In the genomic region with DNA sequence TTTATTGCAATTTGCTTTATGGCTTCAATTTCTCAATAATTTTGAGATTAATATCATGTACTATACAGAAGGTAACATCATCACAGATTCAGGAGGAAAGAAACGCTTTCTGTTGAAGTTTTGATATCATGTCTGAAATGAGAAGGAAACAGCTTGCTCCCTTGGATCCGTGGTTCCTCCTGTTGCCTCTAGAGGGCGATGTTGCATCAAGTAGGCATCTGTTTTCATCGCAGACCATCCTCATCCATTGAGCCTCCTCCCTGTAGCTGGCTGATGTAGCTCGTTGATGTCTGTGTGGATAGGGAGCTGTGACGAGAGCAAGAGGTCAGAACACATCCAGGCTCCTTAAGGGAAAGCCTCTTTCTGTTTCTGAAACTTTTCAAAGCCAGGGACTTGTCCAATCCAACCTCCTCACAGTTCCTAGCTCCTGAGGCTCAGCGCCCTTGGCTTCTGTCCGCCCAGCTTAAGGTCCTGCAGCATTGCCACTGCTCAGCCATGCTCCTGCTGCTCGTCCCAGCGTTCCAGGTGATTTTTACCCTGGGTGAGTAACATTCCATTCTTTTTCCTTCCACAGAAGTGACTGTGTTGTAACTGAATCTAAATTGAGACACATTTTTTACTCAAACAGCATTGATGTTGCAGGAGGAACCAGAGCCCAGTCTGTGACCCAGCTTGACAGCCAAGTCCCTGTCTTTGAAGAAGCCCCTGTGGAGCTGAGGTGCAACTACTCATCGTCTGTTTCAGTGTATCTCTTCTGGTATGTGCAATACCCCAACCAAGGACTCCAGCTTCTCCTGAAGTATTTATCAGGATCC, we compare ENCODE assay signal across 8 cellular contexts.
DNase-seq lines count a peak whose midpoint lies in the region; ATAC-seq, FAIRE-seq and TF ChIP-seq lines count a peak whose summit lies in the region.

No MANE protein-coding gene starts in this region.

- H3K9me3 Mint-ChIP-seq in stimulated activated naive CD8-positive, alpha-beta T cell treated with anti-CD3 and anti-CD28 coated beads, Interleukin-15, amount 100 ng/mL, for 72 hours: no peaks in the 10 kb centered on the region

- peak in 1 of 2 experiments; percentile 30; a peak in 1 of 4 replicates for TF ChIP-seq RAD21 in K562 (CRISPR knock-in tag; conservative IDR thresholded peaks at IDR 0.05 in 1 of 2, IDR thresholded peaks at IDR 0.05 in 1 of 2)

- H3K9ac ChIP-seq in K562 (ENCODE audit: insufficient read depth in 1 of 2, low read depth in 2 of 2, low read length in 2 of 2): no peak overlapping the region

- TF ChIP-seq EP300 in K562 (IDR thresholded peaks at IDR 0.05; ENCODE audit: low read length): no peak

- TF ChIP-seq CTCF in HL-60 (IDR thresholded peaks at IDR 0.05; ENCODE audit: insufficient read depth, low read length) (peak; percentile 96), K562 (IDR thresholded peaks at IDR 0.05 in 2 of 3, conservative IDR thresholded peaks at IDR 0.05 in 1 of 3; ENCODE audit: insufficient read depth in 2 of 3, low read depth in 1 of 3, low read length in 3 of 3) (peak; percentile 54 to 83 (median 68); a peak in 5 of 6 replicates)

- H3K27me3 Mint-ChIP-seq in stimulated activated naive CD8-positive, alpha-beta T cell treated with anti-CD3 and anti-CD28 coated beads, Interleukin-15, amount 100 ng/mL, for 72 hours: no peaks in the 10 kb centered on the region

- CTCF ChIA-PET in K562 (lab: Yijun Ruan, JAX; ENCODE audit: low intra/inter-chr PET ratio): interaction anchor here (0.5 kb wide), 1 partner anchor 91 kb away, joined by 4 read pairs; no protein-coding TSS in a partner anchor

- peak overlapping the region; percentile 79 to 80 for H3K4me3 Mint-ChIP-seq in stimulated activated naive CD8-positive, alpha-beta T cell treated with anti-CD3 and anti-CD28 coated beads, Interleukin-15, amount 100 ng/mL, for 72 hours

- no peaks in the 10 kb centered on the region for H3K79me2 ChIP-seq in K562 (ENCODE audit: control insufficient read depth, insufficient read depth, low read length)

- ATAC-seq in K562: peak; percentile 69
- ATAC-seq in left lobe of liver: peak; percentile 55
- ATAC-seq in stimulated activated naive CD8-positive, alpha-beta T cell treated with anti-CD3 and anti-CD28 coated beads, Interleukin-15, amount 100 ng/mL, for 72 hours: peak; percentile 88

- peak; percentile 89 for FAIRE-seq in K562 (lab: Jason Lieb, UNC)

- H3K4me1 Mint-ChIP-seq in stimulated activated naive CD8-positive, alpha-beta T cell treated with anti-CD3 and anti-CD28 coated beads, Interleukin-15, amount 100 ng/mL, for 72 hours: peaks cover 27% of the 10 kb centered on the region

- peak overlapping the region; percentile 61 to 76 for H3K27ac Mint-ChIP-seq in stimulated activated naive CD8-positive, alpha-beta T cell treated with anti-CD3 and anti-CD28 coated beads, Interleukin-15, amount 100 ng/mL, for 72 hours

- no TSS peak for BruUV-seq in K562 (replicated peaks; lab: Mats Ljungman, UMichigan)

- H3K9me3 ChIP-seq in K562 (replicated peaks; ENCODE audit: control insufficient read depth, insufficient read depth, low read depth, low read length): no peaks in the 10 kb centered on the region

- H3K27ac ChIP-seq in HL-60 (replicated peaks) (no peak overlapping the region), K562 (ENCODE audit: extremely low read depth, low read depth, low read length) (no peak overlapping the region)

- no peak for TF ChIP-seq POLR2A in K562 (conservative IDR thresholded peaks at IDR 0.05)

- no peak overlapping the region for H2AFZ ChIP-seq in K562 (ENCODE audit: low read depth, low read length)

- POLR2A ChIA-PET in K562 (lab: Yijun Ruan, JAX): no interaction called here

- no peaks in the 10 kb centered on the region for H3K4me1 ChIP-seq in K562 (replicated peaks in 1 of 2; ENCODE audit: control insufficient read depth in 2 of 2, insufficient read depth in 2 of 2, low read length in 2 of 2)

- intact Hi-C loops in K562 (cut with micrococcal nuclease): no loop called here

- H3K36me3 ChIP-seq in K562 (ENCODE audit: control insufficient read depth, insufficient read depth, low read length): no peaks in the 10 kb centered on the region

- H4K20me1 ChIP-seq in K562 (replicated peaks; ENCODE audit: control insufficient read depth, insufficient read depth, low read length): no peaks in the 10 kb centered on the region

- H3K9me1 ChIP-seq in K562 (ENCODE audit: control insufficient read depth, insufficient read depth, low read length): no peaks in the 10 kb centered on the region

- no peak overlapping the region for H3K4me3 ChIP-seq in HL-60 (replicated peaks; ENCODE audit: insufficient read depth, low read length)
- no peak overlapping the region for H3K4me3 ChIP-seq in K562

- no peak overlapping the region for H3K4me2 ChIP-seq in K562 (ENCODE audit: insufficient read depth, low read length)

- peak; percentile 1 for DNase-seq in NCI-H1436 (lab: John Stamatoyannopoulos, UW)
- DNase-seq in NCI-H1436 treated with DMSO at 0.1 percent for 48 hours (lab: John Stamatoyannopoulos, UW): no peak
- DNase-seq in HL-60 (ENCODE audit: low read depth in 1 of 2, low spot score in 1 of 2): peak; percentile 3 to 32
- peak; percentile 37 for DNase-seq in T-helper 9 cell
- peak; percentile 42 to 47 (median 44) for DNase-seq in K562 (ENCODE audit: extremely low read depth in 1 of 4, low spot score in 3 of 4)
- no peak for DNase-seq in left lobe of liver (ENCODE audit: low spot score)
- peak; percentile 68 to 69 for DNase-seq in stimulated activated naive CD8-positive, alpha-beta T cell treated with anti-CD3 and anti-CD28 coated beads, Interleukin-15, amount 100 ng/mL, for 72 hours
- no peak for DNase-seq in NCI-H510A (lab: John Stamatoyannopoulos, UW)

- peaks cover 3% of the 10 kb centered on the region for H3K27me3 ChIP-seq in HL-60 (ENCODE audit: insufficient read depth, poor library complexity, severe bottlenecking)
- H3K27me3 ChIP-seq in K562 (ENCODE audit: control insufficient read depth in 2 of 2, insufficient read depth in 2 of 2, low read length in 2 of 2): no peaks in the 10 kb centered on the region

- in situ Hi-C loops in K562 (cut with MboI): no loop called here

- 0% methylated on average over 10 of the region's 11 CpGs for WGBS in K562 (ENCODE audit: insufficient coverage, low coverage, missing lambda C conversion rate)

TF ChIP-seq in K562, 482 proteins besides CTCF, POLR2A, EP300 and RAD21:
- TF ChIP-seq MAFF (IDR thresholded peaks at IDR 0.05; ENCODE audit: low read length) (no peak), CREBBP (IDR thresholded peaks at IDR 0.05; ENCODE audit: low read depth, low read length) (no peak), CEBPB (tag; IDR thresholded peaks at IDR 0.05) (no peak), SMC3 (conservative IDR thresholded peaks at IDR 0.05; ENCODE audit: insufficient read depth, low read depth, low read length) (0 out of 2 replicates have a peak, but pooled peaks have one; percentile 11), HDAC2 (IDR thresholded peaks at IDR 0.05) (no peak), HMGN3 (IDR thresholded peaks at IDR 0.05; ENCODE audit: borderline replicate concordance, extremely low read depth, insufficient read length, low read depth, low read length) (no peak), MECOM (CRISPR knock-in tag; IDR thresholded peaks at IDR 0.05) (no peak), FIP1L1 (IDR thresholded peaks at IDR 0.05; ENCODE audit: low read depth, low read length, poor library complexity, severe bottlenecking) (no peak), RCOR1 (IDR thresholded peaks at IDR 0.05; ENCODE audit: borderline replicate concordance in 1 of 2, low read depth in 2 of 2, low read length in 2 of 2) (0 out of 4 replicates have a peak, but pooled peaks of 1 of the 2 experiments have one; percentile 4), RBM14 (IDR thresholded peaks at IDR 0.05; ENCODE audit: borderline replicate concordance, insufficient read depth, low read depth, low read length) (no peak), ARHGAP35 (IDR thresholded peaks at IDR 0.05; ENCODE audit: partially characterized antibody) (no peak)
- TF ChIP-seq, protein P1, sequence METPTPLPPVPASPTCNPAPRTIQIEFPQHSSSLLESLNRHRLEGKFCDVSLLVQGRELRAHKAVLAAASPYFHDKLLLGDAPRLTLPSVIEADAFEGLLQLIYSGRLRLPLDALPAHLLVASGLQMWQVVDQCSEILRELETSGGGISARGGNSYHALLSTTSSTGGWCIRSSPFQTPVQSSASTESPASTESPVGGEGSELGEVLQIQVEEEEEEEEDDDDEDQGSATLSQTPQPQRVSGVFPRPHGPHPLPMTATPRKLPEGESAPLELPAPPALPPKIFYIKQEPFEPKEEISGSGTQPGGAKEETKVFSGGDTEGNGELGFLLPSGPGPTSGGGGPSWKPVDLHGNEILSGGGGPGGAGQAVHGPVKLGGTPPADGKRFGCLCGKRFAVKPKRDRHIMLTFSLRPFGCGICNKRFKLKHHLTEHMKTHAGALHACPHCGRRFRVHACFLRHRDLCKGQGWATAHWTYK (CRISPR knock-in tag; IDR thresholded peaks at IDR 0.05): no peak
- TF ChIP-seq, protein P2, sequence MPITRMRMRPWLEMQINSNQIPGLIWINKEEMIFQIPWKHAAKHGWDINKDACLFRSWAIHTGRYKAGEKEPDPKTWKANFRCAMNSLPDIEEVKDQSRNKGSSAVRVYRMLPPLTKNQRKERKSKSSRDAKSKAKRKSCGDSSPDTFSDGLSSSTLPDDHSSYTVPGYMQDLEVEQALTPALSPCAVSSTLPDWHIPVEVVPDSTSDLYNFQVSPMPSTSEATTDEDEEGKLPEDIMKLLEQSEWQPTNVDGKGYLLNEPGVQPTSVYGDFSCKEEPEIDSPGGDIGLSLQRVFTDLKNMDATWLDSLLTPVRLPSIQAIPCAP (CRISPR knock-in tag; IDR thresholded peaks at IDR 0.05; ENCODE audit: borderline replicate concordance): no peak
- TF ChIP-seq, protein P3, sequence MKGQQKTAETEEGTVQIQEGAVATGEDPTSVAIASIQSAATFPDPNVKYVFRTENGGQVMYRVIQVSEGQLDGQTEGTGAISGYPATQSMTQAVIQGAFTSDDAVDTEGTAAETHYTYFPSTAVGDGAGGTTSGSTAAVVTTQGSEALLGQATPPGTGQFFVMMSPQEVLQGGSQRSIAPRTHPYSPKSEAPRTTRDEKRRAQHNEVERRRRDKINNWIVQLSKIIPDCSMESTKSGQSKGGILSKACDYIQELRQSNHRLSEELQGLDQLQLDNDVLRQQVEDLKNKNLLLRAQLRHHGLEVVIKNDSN (CRISPR knock-in tag; IDR thresholded peaks at IDR 0.05): no peak
- TF ChIP-seq, protein P4, sequence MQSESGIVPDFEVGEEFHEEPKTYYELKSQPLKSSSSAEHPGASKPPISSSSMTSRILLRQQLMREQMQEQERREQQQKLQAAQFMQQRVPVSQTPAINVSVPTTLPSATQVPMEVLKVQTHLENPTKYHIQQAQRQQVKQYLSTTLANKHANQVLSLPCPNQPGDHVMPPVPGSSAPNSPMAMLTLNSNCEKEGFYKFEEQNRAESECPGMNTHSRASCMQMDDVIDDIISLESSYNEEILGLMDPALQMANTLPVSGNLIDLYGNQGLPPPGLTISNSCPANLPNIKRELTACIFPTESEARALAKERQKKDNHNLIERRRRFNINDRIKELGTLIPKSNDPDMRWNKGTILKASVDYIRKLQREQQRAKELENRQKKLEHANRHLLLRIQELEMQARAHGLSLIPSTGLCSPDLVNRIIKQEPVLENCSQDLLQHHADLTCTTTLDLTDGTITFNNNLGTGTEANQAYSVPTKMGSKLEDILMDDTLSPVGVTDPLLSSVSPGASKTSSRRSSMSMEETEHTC (IDR thresholded peaks at IDR 0.05): no peak

Comparison
In these comparisons a context has a peak if more than half of its experiments do, and no peak if none do; other contexts are left out.
1. DNase-seq: peak in NCI-H1436 (single experiment), HL-60 (2 of 2), T-helper 9 cell (single experiment), K562 (4 of 4) and stimulated activated naive CD8-positive, alpha-beta T cell treated with anti-CD3 and anti-CD28 coated beads, Interleukin-15, amount 100 ng/mL, for 72 hours (2 of 2); none in NCI-H1436 treated with DMSO at 0.1 percent for 48 hours (single experiment), left lobe of liver (single experiment) and NCI-H510A (single experiment).
2. Peak in every context shown above with its lines, with median percentiles within 50 percentile points of each other: ATAC-seq.